ENCODE assay signal across 11 cellular contexts in genomic region chr16:56732366-56732765, GRCh38.
DNase-seq lines count a peak whose midpoint lies in the region; ATAC-seq and TF ChIP-seq lines count a peak whose summit lies in the region.
"Had no signal": no experiment of that assay in that cellular context is flagged by ENCODE, and none has a peak within 500 bp of the region (broad histone marks: within the 10 kb centered on the region; RNA-seq: fewer than 3 reads in every experiment).

No MANE protein-coding gene starts in this region.

- peak overlapping the region; percentile 100 for H3K4me3 ChIP-seq in DOHH2 (ENCODE audit: low read length)

- peaks cover 24% of the 10 kb centered on the region; the same call in 1 of the 2 replicates for H4K20me1 ChIP-seq in DOHH2 (ENCODE audit: control insufficient read depth, insufficient read depth, low read depth, low read length)

- H3K79me2 ChIP-seq in DOHH2 (ENCODE audit: control insufficient read depth, low read length), result peaks cover 78% of the 10 kb centered on the region

- H3K36me3 ChIP-seq in DOHH2 (ENCODE audit: control insufficient read depth, low read length), result peaks cover 16% of the 10 kb centered on the region

- no peaks in the 10 kb centered on the region for H3K9me3 ChIP-seq in DOHH2 (ENCODE audit: control insufficient read depth, insufficient read depth, low read length)

- peak overlapping the region; percentile 76 for H3K4me2 ChIP-seq in DOHH2 (ENCODE audit: low read length)

- H3K27me3 ChIP-seq in DOHH2 (ENCODE audit: control insufficient read depth, low read length), result no peaks in the 10 kb centered on the region

- no peaks in the 10 kb centered on the region for H3K9me2 ChIP-seq in DOHH2 (replicated peaks; ENCODE audit: control insufficient read depth, low read length)

- peaks cover 55% of the 10 kb centered on the region for H3K4me1 ChIP-seq in DOHH2 (ENCODE audit: control insufficient read depth, low read length)

- H3K27ac ChIP-seq in DOHH2 (ENCODE audit: low read depth, low read length), result no peak overlapping the region

- DNase-seq in NCI-H524 (lab: John Stamatoyannopoulos, UW), result no peak
- no peak for DNase-seq in stimulated activated CD4-positive, alpha-beta T cell treated with anti-CD3 and anti-CD28 coated beads, Interleukin-4, amount 100 ng/mL, for 24 hours
- DNase-seq in OCI-M1 (lab: John Stamatoyannopoulos, UW), result no peak
- DNase-seq: activated naive CD8-positive, alpha-beta T cell treated with anti-CD3 and anti-CD28 coated beads, Interleukin-2, amount 10 ng/mL, durations not matched to agents 7 days and 5 days; NCI-H2171 had no signal

- ATAC-seq in GM18868 (IDR thresholded peaks at IDR 0.05; ENCODE audit: unreplicated experiment) (peak; percentile 62), HG02588 (IDR thresholded peaks at IDR 0.05; ENCODE audit: unreplicated experiment) (peak; percentile 25), HG03439 (IDR thresholded peaks at IDR 0.05; ENCODE audit: unreplicated experiment) (peak; percentile 34), HG03135 (IDR thresholded peaks at IDR 0.05; ENCODE audit: unreplicated experiment) (no peak)
- ATAC-seq: Panc1 had no signal

- no peak for TF ChIP-seq CTCF in DOHH2 (IDR thresholded peaks at IDR 0.05; ENCODE audit: low read depth, low read length, poor library complexity, severe bottlenecking)

- no peaks in the 10 kb centered on the region for H3F3A ChIP-seq in DOHH2 (ENCODE audit: control insufficient read depth, insufficient read depth)
